12 cellular contexts compared by ENCODE assay signal in the genomic region with DNA sequence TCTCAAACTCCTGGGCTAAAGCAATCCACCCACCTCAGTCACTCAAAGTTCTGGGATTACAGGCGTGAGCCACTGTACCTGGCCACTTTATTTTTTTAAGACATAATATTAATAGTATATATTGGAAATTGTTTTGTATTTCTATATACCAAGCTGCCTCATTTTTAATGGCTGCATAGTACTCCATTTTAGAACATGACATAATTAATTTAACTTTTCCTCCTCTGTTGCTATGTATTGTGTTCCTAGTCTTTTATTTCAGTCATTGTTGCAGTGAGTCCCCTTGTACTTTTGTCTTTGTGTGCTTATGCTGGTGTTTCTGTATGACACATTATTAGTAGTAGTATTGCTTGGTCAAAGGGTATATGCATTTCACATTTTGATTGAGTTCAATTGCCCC.
"Had no signal": no experiment of that assay in that cellular context is flagged by ENCODE, and none has a peak within 500 bp of the region (broad histone marks: within the 10 kb centered on the region; RNA-seq: fewer than 3 reads in every experiment).

No MANE protein-coding gene starts in this region.

- H3K4me3 Mint-ChIP-seq: naive B cell, WTC11 had no signal

- DNase-seq: activated CD8-positive, alpha-beta memory T cell treated with anti-CD3 and anti-CD28 coated beads, Interleukin-2, amount 50 U/mL, for 4 hours; amygdala; brain microvascular endothelial cell; left colon; naive B cell; posterior cingulate gyrus; right cardiac atrium; small intestine; thyroid gland; uterus had no signal

- H3K27ac ChIP-seq: brain microvascular endothelial cell, neutrophil, thyroid gland had no signal

- H3K36me3 Mint-ChIP-seq: naive B cell had no signal

- H3K27me3 Mint-ChIP-seq: naive B cell had no signal

- H3K9me3 ChIP-seq: neutrophil, thyroid gland, uterus had no signal

- H3K36me3 ChIP-seq: brain microvascular endothelial cell, neutrophil, uterus had no signal

- FAIRE-seq: small intestine had no signal

- H3K27ac Mint-ChIP-seq: WTC11 had no signal
